8 cellular contexts compared by ENCODE assay signal in genomic region chr7:105648561-105649401, GRCh38.
DNase-seq lines count a peak whose midpoint lies in the region; ATAC-seq and TF ChIP-seq lines count a peak whose summit lies in the region.

No MANE protein-coding gene starts in this region.

- no peak overlapping the region for H3K27ac ChIP-seq in colonic mucosa

- POLR2A ChIA-PET in activated CD4-positive, alpha-beta T cell treated with anti-CD3 and anti-CD28 coated beads for 36 hours (lab: Charles Lee): no interaction called here

- H3K9ac ChIP-seq in colonic mucosa (ENCODE audit: low read depth in 2 of 2, low read length in 2 of 2): no peak overlapping the region

- CTCF ChIA-PET in activated CD4-positive, alpha-beta T cell treated with anti-CD3 and anti-CD28 coated beads for 36 hours (lab: Charles Lee): interaction anchor here (0.8 to 3.0 kb wide), 3 partner anchors 8 to 393 kb away, joined by 3 to 18 read pairs (median 8); no protein-coding TSS in a partner anchor

- no peaks in the 10 kb centered on the region for H3K27me3 ChIP-seq in colonic mucosa

- peaks cover 4% of the 10 kb centered on the region for H3K4me1 ChIP-seq in colonic mucosa

- H3K36me3 ChIP-seq in colonic mucosa: no peaks in the 10 kb centered on the region

- no peak for ATAC-seq in activated CD4-positive, alpha-beta T cell treated with anti-CD3 and anti-CD28 coated beads for 36 hours
- ATAC-seq in stimulated activated memory B cell treated with anti-CD40 and anti-IgM and Interleukin-4, amounts not matched to agents 10 μg/mL and 1 μg/mL and 100 μg/mL, for 72 hours: no peak
- ATAC-seq in HG03342 (IDR thresholded peaks at IDR 0.05; ENCODE audit: unreplicated experiment): no peak

- no peak overlapping the region for H3K4me3 ChIP-seq in colonic mucosa

- no peaks in the 10 kb centered on the region for H3K9me3 ChIP-seq in colonic mucosa

- H3K36me3 Mint-ChIP-seq in activated CD4-positive, alpha-beta T cell treated with anti-CD3 and anti-CD28 coated beads for 36 hours (ENCODE audit: low read depth): peaks cover 13% of the 10 kb centered on the region
- peaks cover 26% of the 10 kb centered on the region for H3K36me3 Mint-ChIP-seq in stimulated activated memory B cell treated with anti-CD40 and anti-IgM and Interleukin-4, amounts not matched to agents 10 μg/mL and 1 μg/mL and 100 μg/mL, for 72 hours

- no peaks in the 10 kb centered on the region for H3K9me3 Mint-ChIP-seq in activated CD4-positive, alpha-beta T cell treated with anti-CD3 and anti-CD28 coated beads for 36 hours (ENCODE audit: low read depth)
- H3K9me3 Mint-ChIP-seq in stimulated activated memory B cell treated with anti-CD40 and anti-IgM and Interleukin-4, amounts not matched to agents 10 μg/mL and 1 μg/mL and 100 μg/mL, for 72 hours: no peaks in the 10 kb centered on the region

- intact Hi-C loops in activated CD4-positive, alpha-beta T cell treated with anti-CD3 and anti-CD28 coated beads for 36 hours (cut with DNase I, micrococcal nuclease): no loop called here
- intact Hi-C loops in colonic mucosa (cut with DNase I): no loop called here

- H3K4me1 Mint-ChIP-seq in activated CD4-positive, alpha-beta T cell treated with anti-CD3 and anti-CD28 coated beads for 36 hours: peaks cover 12% of the 10 kb centered on the region
- H3K4me1 Mint-ChIP-seq in stimulated activated memory B cell treated with anti-CD40 and anti-IgM and Interleukin-4, amounts not matched to agents 10 μg/mL and 1 μg/mL and 100 μg/mL, for 72 hours: peaks cover 16% of the 10 kb centered on the region

- H3K27ac Mint-ChIP-seq in activated CD4-positive, alpha-beta T cell treated with anti-CD3 and anti-CD28 coated beads for 36 hours: peak overlapping the region; percentile 17
- H3K27ac Mint-ChIP-seq in stimulated activated memory B cell treated with anti-CD40 and anti-IgM and Interleukin-4, amounts not matched to agents 10 μg/mL and 1 μg/mL and 100 μg/mL, for 72 hours: no peak overlapping the region

- TF ChIP-seq CTCF in colonic mucosa (IDR thresholded peaks at IDR 0.05): no peak

- no peak for DNase-seq in activated CD4-positive, alpha-beta T cell treated with anti-CD3 and anti-CD28 coated beads for 36 hours
- no peak for DNase-seq in activated CD4-positive, alpha-beta T cell treated with anti-CD3 and anti-CD28 coated beads for 1 hour
- DNase-seq in NCI-H345 (lab: John Stamatoyannopoulos, UW): peak; percentile 91
- DNase-seq in colonic mucosa: peak; percentile 57
- DNase-seq in superior temporal gyrus (ENCODE audit: extremely low spot score): peak; percentile 67
- no peak for DNase-seq in SK-N-DZ (ENCODE audit: low spot score)

- no peaks in the 10 kb centered on the region for H3K27me3 Mint-ChIP-seq in activated CD4-positive, alpha-beta T cell treated with anti-CD3 and anti-CD28 coated beads for 36 hours
- H3K27me3 Mint-ChIP-seq in stimulated activated memory B cell treated with anti-CD40 and anti-IgM and Interleukin-4, amounts not matched to agents 10 μg/mL and 1 μg/mL and 100 μg/mL, for 72 hours: no peaks in the 10 kb centered on the region

- H3K4me3 Mint-ChIP-seq in activated CD4-positive, alpha-beta T cell treated with anti-CD3 and anti-CD28 coated beads for 36 hours: no peak overlapping the region
- no peak overlapping the region for H3K4me3 Mint-ChIP-seq in stimulated activated memory B cell treated with anti-CD40 and anti-IgM and Interleukin-4, amounts not matched to agents 10 μg/mL and 1 μg/mL and 100 μg/mL, for 72 hours

Comparison
In these comparisons a context has a peak if more than half of its experiments do, and no peak if none do; other contexts are left out.
1. DNase-seq: peak in NCI-H345 (single experiment), colonic mucosa (single experiment) and superior temporal gyrus (single experiment); none in activated CD4-positive, alpha-beta T cell treated with anti-CD3 and anti-CD28 coated beads for 36 hours (single experiment), activated CD4-positive, alpha-beta T cell treated with anti-CD3 and anti-CD28 coated beads for 1 hour (single experiment) and SK-N-DZ (single experiment).